1 cellular context compared by ENCODE assay signal in genomic region chr6:41895300-41896233, GRCh38.
A peak's percentile ranks its signal among the peaks of the same experiment; 100 is the strongest.
TF ChIP-seq lines count a peak whose summit lies in the region.

Gene USP49 (minus strand): TSS chr6:41895375. CDS start chr6:41806983, 88,392 bp downstream.

TF ChIP-seq in GM12878, 131 proteins besides CTCF, POLR2A, EP300 and RAD21 (continued from another document):
- TF ChIP-seq, protein P1, sequence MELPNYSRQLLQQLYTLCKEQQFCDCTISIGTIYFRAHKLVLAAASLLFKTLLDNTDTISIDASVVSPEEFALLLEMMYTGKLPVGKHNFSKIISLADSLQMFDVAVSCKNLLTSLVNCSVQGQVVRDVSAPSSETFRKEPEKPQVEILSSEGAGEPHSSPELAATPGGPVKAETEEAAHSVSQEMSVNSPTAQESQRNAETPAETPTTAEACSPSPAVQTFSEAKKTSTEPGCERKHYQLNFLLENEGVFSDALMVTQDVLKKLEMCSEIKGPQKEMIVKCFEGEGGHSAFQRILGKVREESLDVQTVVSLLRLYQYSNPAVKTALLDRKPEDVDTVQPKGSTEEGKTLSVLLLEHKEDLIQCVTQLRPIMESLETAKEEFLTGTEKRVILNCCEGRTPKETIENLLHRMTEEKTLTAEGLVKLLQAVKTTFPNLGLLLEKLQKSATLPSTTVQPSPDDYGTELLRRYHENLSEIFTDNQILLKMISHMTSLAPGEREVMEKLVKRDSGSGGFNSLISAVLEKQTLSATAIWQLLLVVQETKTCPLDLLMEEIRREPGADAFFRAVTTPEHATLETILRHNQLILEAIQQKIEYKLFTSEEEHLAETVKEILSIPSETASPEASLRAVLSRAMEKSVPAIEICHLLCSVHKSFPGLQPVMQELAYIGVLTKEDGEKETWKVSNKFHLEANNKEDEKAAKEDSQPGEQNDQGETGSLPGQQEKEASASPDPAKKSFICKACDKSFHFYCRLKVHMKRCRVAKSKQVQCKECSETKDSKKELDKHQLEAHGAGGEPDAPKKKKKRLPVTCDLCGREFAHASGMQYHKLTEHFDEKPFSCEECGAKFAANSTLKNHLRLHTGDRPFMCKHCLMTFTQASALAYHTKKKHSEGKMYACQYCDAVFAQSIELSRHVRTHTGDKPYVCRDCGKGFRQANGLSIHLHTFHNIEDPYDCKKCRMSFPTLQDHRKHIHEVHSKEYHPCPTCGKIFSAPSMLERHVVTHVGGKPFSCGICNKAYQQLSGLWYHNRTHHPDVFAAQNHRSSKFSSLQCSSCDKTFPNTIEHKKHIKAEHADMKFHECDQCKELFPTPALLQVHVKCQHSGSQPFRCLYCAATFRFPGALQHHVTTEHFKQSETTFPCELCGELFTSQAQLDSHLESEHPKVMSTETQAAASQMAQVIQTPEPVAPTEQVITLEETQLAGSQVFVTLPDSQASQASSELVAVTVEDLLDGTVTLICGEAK (IDR thresholded peaks at IDR 0.05; ENCODE audit: borderline replicate concordance): no peak; the same call in 1 of the 2 replicates
- TF ChIP-seq PAX5 (IDR thresholded peaks at IDR 0.05; ENCODE audit: borderline replicate concordance, low read depth, low read length): peak; percentile 5; the same call in 1 of the 2 replicates
